14 cellular contexts compared by ENCODE assay signal in genomic region chr9:92761686-92762085, GRCh38. TPM values are rescaled to one million over a fixed set of nuclear protein-coding genes. Genes with fewer than 3 reads are reported as not detected.
DNase-seq lines count a peak whose midpoint lies in the region; ATAC-seq, FAIRE-seq and TF ChIP-seq lines count a peak whose summit lies in the region.
"Had no signal": no experiment of that assay in that cellular context is flagged by ENCODE, and none has a peak within 500 bp of the region (broad histone marks: within the 10 kb centered on the region; RNA-seq: fewer than 3 reads in every experiment).

No MANE protein-coding gene starts in this region.

- no peak for TF ChIP-seq CTCF in HepG2 (CRISPR knock-in tag; IDR thresholded peaks at IDR 0.05)
- no peak for TF ChIP-seq CTCF in right lobe of liver (IDR thresholded peaks at IDR 0.05)

- no peaks in the 10 kb centered on the region for H3K27me3 Mint-ChIP-seq in activated T-helper 17 cell treated with anti-CD3 and anti-CD28 coated beads, Interleukin-2, amount 50 U/mL, for 72 hours

- WGBS in HepG2 (ENCODE audit: low lambda C conversion rate), result 93% methylated on average over 6 of the region's 6 CpGs
- WGBS in right lobe of liver (ENCODE audit: insufficient coverage, low coverage, low lambda C conversion rate, missing lambda C conversion rate), result 61% methylated on average over 2 of the region's 6 CpGs

- H3K9ac ChIP-seq in HepG2 (ENCODE audit: insufficient read depth, low read depth, low read length) (no peak overlapping the region), muscle layer of colon (ENCODE audit: low read length) (no peak overlapping the region)

- H4K20me1 ChIP-seq in HepG2 (ENCODE audit: insufficient read depth, low read length), result peaks cover 12% of the 10 kb centered on the region; the same call in 1 of the 2 replicates

- H3K79me2 ChIP-seq in HepG2 (ENCODE audit: insufficient read depth, low read length), result peaks cover 64% of the 10 kb centered on the region

- FAIRE-seq in HepG2 (lab: Jason Lieb, UNC) (no peak), urothelium cell line (lab: Jason Lieb, UNC) (no peak)
- FAIRE-seq: pancreas had no signal

- CTCF ChIA-PET in HepG2 (lab: Yijun Ruan, JAX; ENCODE audit: low intra/inter-chr PET ratio, low total read pairs), result no interaction called here

- H3K27me3 ChIP-seq in HepG2 (ENCODE audit: control insufficient read depth in 1 of 2, insufficient read depth in 2 of 2, low read length in 2 of 2), result no peaks in the 10 kb centered on the region; a peak in 1 of 5 replicates
- no peaks in the 10 kb centered on the region for H3K27me3 ChIP-seq in right lobe of liver
- H3K27me3 ChIP-seq in muscle layer of colon (ENCODE audit: control insufficient read depth in 1 of 2, insufficient read depth in 2 of 2, low read length in 2 of 2), result no peaks in the 10 kb centered on the region
- H3K27me3 ChIP-seq: pancreas had no signal

- H3K9me3 ChIP-seq in HepG2 (ENCODE audit: low read length), result no peaks in the 10 kb centered on the region
- no peaks in the 10 kb centered on the region for H3K9me3 ChIP-seq in right lobe of liver
- H3K9me3 ChIP-seq in muscle layer of colon (ENCODE audit: low read length), result no peaks in the 10 kb centered on the region
- H3K9me3 ChIP-seq: pancreas had no signal

- peak overlapping the region; percentile 84 for H3K4me3 Mint-ChIP-seq in activated T-helper 17 cell treated with anti-CD3 and anti-CD28 coated beads, Interleukin-2, amount 50 U/mL, for 72 hours

- POLR2A ChIA-PET in HepG2 (lab: Yijun Ruan, JAX), result no interaction called here

- H2AFZ ChIP-seq in HepG2 (ENCODE audit: low read length), result no peak overlapping the region

- H3K36me3 ChIP-seq in HepG2 (replicated peaks in 1 of 2; ENCODE audit: control insufficient read depth in 1 of 2, insufficient read depth in 2 of 2, low read length in 2 of 2) (no peaks in the 10 kb centered on the region), right lobe of liver (no peaks in the 10 kb centered on the region), muscle layer of colon (ENCODE audit: insufficient read depth, low read length) (no peaks in the 10 kb centered on the region)
- H3K36me3 ChIP-seq: pancreas had no signal

- peak overlapping the region; percentile 24; the same call in 1 of the 2 replicates for H3K4me2 ChIP-seq in HepG2 (ENCODE audit: low read depth, low read length)

- no peaks in the 10 kb centered on the region for H3K36me3 Mint-ChIP-seq in activated T-helper 17 cell treated with anti-CD3 and anti-CD28 coated beads, Interleukin-2, amount 50 U/mL, for 72 hours (ENCODE audit: low read depth)

- H3K9me3 Mint-ChIP-seq in activated T-helper 17 cell treated with anti-CD3 and anti-CD28 coated beads, Interleukin-2, amount 50 U/mL, for 72 hours, result no peaks in the 10 kb centered on the region
- H3K9me3 Mint-ChIP-seq: T-helper 1 cell treated with Interleukin-12 subunit alpha and Interleukin-12 subunit beta and Interleukin-4 antibody, amounts not matched to agents 30 μg/mL and 1 μg/mL, for 36 hours had no signal

- TF ChIP-seq POLR2A in HepG2 (IDR thresholded peaks at IDR 0.05; ENCODE audit: insufficient read depth in 1 of 2, low read depth in 2 of 2, low read length in 2 of 2) (no peak), right lobe of liver (IDR thresholded peaks at IDR 0.05) (no peak), GM18505 (IDR thresholded peaks at IDR 0.05; ENCODE audit: borderline replicate concordance, extremely low read depth, insufficient read depth, insufficient read length) (no peak)

- intact Hi-C loops in HepG2 (cut with micrococcal nuclease; ENCODE audit: unreplicated experiment) (no loop called here), right lobe of liver (cut with DNase I) (loop anchor here in 1 of 2 donors (10.0 kb wide), 1 partner anchor 97 kb away; no protein-coding TSS in a partner anchor)

- H3K27ac ChIP-seq in HepG2 (ENCODE audit: extremely low read length, insufficient read depth, low read length), result no peak overlapping the region
- no peak overlapping the region for H3K27ac ChIP-seq in right lobe of liver
- peak overlapping the region; percentile 9 for H3K27ac ChIP-seq in muscle layer of colon (ENCODE audit: low read depth, low read length)
- H3K27ac ChIP-seq: pancreas had no signal

- no peak overlapping the region for H3K4me3 ChIP-seq in HepG2 (replicated peaks in 1 of 3; ENCODE audit: insufficient read depth in 1 of 3, low read depth in 2 of 3, low read length in 3 of 3)
- H3K4me3 ChIP-seq in right lobe of liver, result no peak overlapping the region
- no peak overlapping the region for H3K4me3 ChIP-seq in muscle layer of colon (ENCODE audit: low read depth in 1 of 2, low read length in 2 of 2)
- H3K4me3 ChIP-seq: pancreas had no signal

- in situ Hi-C loops in HepG2 (cut with HindIII; ENCODE audit: extremely low pct_ligation_motif_present, low pct_unique_long_range_greater_than_20kb), result no loop called here

- H3K4me1 Mint-ChIP-seq in activated T-helper 17 cell treated with anti-CD3 and anti-CD28 coated beads, Interleukin-2, amount 50 U/mL, for 72 hours, result peaks cover 35% of the 10 kb centered on the region

- ATAC-seq in HepG2, result no peak
- ATAC-seq in right lobe of liver, result no peak
- no peak for ATAC-seq in activated T-helper 17 cell treated with anti-CD3 and anti-CD28 coated beads, Interleukin-2, amount 50 U/mL, for 72 hours (replicated peaks)
- ATAC-seq in GM18505 (IDR thresholded peaks at IDR 0.05; ENCODE audit: unreplicated experiment), result no peak
- ATAC-seq: pancreas had no signal

- no peak for DNase-seq in HepG2 (ENCODE audit: low spot score)
- no peak for DNase-seq in right lobe of liver
- DNase-seq in HuH-7 (ENCODE audit: low spot score), result no peak
- no peak for DNase-seq in urothelium cell line (ENCODE audit: low spot score)
- no peak for DNase-seq in NCI-H187 treated with DMSO at 0.1 percent for 48 hours (lab: John Stamatoyannopoulos, UW)
- DNase-seq: activated CD8-positive, alpha-beta memory T cell treated with anti-CD3 and anti-CD28 coated beads for 24 hours; aorta; effector CD4-positive, alpha-beta T cell; NCI-H2171 had no signal

- TF ChIP-seq EP300 in HepG2 (IDR thresholded peaks at IDR 0.05; ENCODE audit: low read depth in 2 of 2, low read length in 2 of 2), result no peak
- no peak for TF ChIP-seq EP300 in HepG2 (CRISPR knock-in tag; IDR thresholded peaks at IDR 0.05; ENCODE audit: borderline replicate concordance)

- TF ChIP-seq RAD21 in HepG2 (CRISPR knock-in tag; IDR thresholded peaks at IDR 0.05), result no peak

- H3K4me1 ChIP-seq in HepG2 (ENCODE audit: insufficient read depth, low read length) (peaks cover 44% of the 10 kb centered on the region), right lobe of liver (peaks cover 0 to 15% (median 3%) of the 10 kb centered on the region in 4 donors), muscle layer of colon (ENCODE audit: insufficient read depth, low read length) (peaks cover 46% of the 10 kb centered on the region)

- no TSS peak for BruUV-seq in HepG2 (replicated peaks; lab: Mats Ljungman, UMichigan)

- peak overlapping the region; percentile 90 for H3K27ac Mint-ChIP-seq in activated T-helper 17 cell treated with anti-CD3 and anti-CD28 coated beads, Interleukin-2, amount 50 U/mL, for 72 hours
- H3K27ac Mint-ChIP-seq: T-helper 1 cell treated with Interleukin-12 subunit alpha and Interleukin-12 subunit beta and Interleukin-4 antibody, amounts not matched to agents 30 μg/mL and 1 μg/mL, for 36 hours had no signal

TF ChIP-seq in HepG2, 621 proteins besides CTCF, POLR2A, EP300 and RAD21 (continues in another document):
- TF ChIP-seq TOPORS (CRISPR knock-in tag; IDR thresholded peaks at IDR 0.05) (no peak), HNRNPLL (IDR thresholded peaks at IDR 0.05; ENCODE audit: low read depth, low read length, poor library complexity, severe bottlenecking) (no peak), MYC (CRISPR knock-in tag; IDR thresholded peaks at IDR 0.05; ENCODE audit: borderline replicate concordance) (no peak)

RNA-seq across cellular contexts. Expression of gene BICD2, which starts 2.9 kb away (rescaled TPM):
- total RNA-seq in HepG2 (2016; rRNA removed; fragmentation: Illumina TruSeq; extraction: Trizol) (17.4 and 18.3 TPM in 2 replicates), right lobe of liver (10 to 100 TPM in 3 of 6 experiments, 1 to 10 TPM in 3; 6.3 to 14.9 (median 9.8) TPM)
- 2.2 and 2.6 TPM in 2 replicates for total RNA-seq in HepG2 (2016; cell fraction: cytosol; rRNA removed; fragmentation: Illumina TruSeq; extraction: Trizol; ENCODE audit: low read depth)
- total RNA-seq in HepG2 (2016; cell fraction: insoluble cytoplasmic fraction; rRNA removed; fragmentation: Illumina TruSeq; extraction: Trizol), result 17.1 and 17.9 TPM in 2 replicates
- total RNA-seq in HepG2 (2016; cell fraction: membrane; rRNA removed; fragmentation: Illumina TruSeq; extraction: Trizol), result 7.5 and 8.2 TPM in 2 replicates
- 15.1 and 18.6 TPM in 2 replicates for total RNA-seq in HepG2 (2016; cell fraction: nucleus; rRNA removed; fragmentation: Illumina TruSeq; extraction: Trizol)
- polyA plus RNA-seq in HepG2 (2011; rRNA removed), result 5.1 and 6.3 TPM in 2 replicates
- polyA plus RNA-seq in HepG2 (2011; cell fraction: cytosol; rRNA removed), result 5.7 and 6.0 TPM in 2 replicates
- polyA plus RNA-seq in HepG2 (2011; cell fraction: nucleus; rRNA removed), result 9.9 and 11.3 TPM in 2 replicates
- polyA plus RNA-seq in HepG2 (2012), result 9.8 and 11.5 TPM in 2 replicates
- polyA plus RNA-seq in HepG2 (2016; cell fraction: cytosol; fragmentation: Illumina TruSeq; extraction: Trizol; ENCODE audit: low read depth), result 1.1 TPM in 2 replicates
- 15.2 and 16.4 TPM in 2 replicates for polyA plus RNA-seq in HepG2 (2016; cell fraction: insoluble cytoplasmic fraction; fragmentation: Illumina TruSeq; extraction: Trizol; ENCODE audit: low read depth)
- polyA plus RNA-seq in HepG2 (2016; cell fraction: membrane; fragmentation: Illumina TruSeq; extraction: Trizol; ENCODE audit: low read depth), result 3.5 and 4.1 TPM in 2 replicates
- polyA plus RNA-seq in HepG2 (2016; cell fraction: nucleus; fragmentation: Illumina TruSeq; extraction: Trizol; ENCODE audit: insufficient read depth, low read depth), result 17.8 and 17.9 TPM in 2 replicates
- polyA minus RNA-seq in HepG2 (2011; rRNA and poly(A)+ RNA removed; ENCODE audit: low replicate concordance), result 10.1 and 10.5 TPM in 2 replicates
- polyA minus RNA-seq in HepG2 (2011; cell fraction: cytosol; rRNA and poly(A)+ RNA removed), result 6.4 and 6.6 TPM in 2 replicates
- 8.7 and 9.5 TPM in 2 replicates for polyA minus RNA-seq in HepG2 (2011; cell fraction: nucleus; rRNA and poly(A)+ RNA removed)
- 10 to 100 TPM; 14.2 to 24.9 TPM for total RNA-seq in activated T-helper 17 cell treated with anti-CD3 and anti-CD28 coated beads, Interleukin-2, amount 50 U/mL, for 72 hours
